1 cellular context compared by ENCODE assay signal in genomic region chr2:218658671-218659257, GRCh38.
TF ChIP-seq lines count a peak whose summit lies in the region.

No MANE protein-coding gene starts in this region.

TF ChIP-seq in HepG2, 621 proteins besides CTCF, POLR2A, EP300 and RAD21 (continued from another document):
- TF ChIP-seq ZNF609 (CRISPR knock-in tag; IDR thresholded peaks at IDR 0.05; ENCODE audit: borderline replicate concordance), result no peak
- TF ChIP-seq CREBL2 (CRISPR knock-in tag; IDR thresholded peaks at IDR 0.05; ENCODE audit: borderline replicate concordance), result no peak
- TF ChIP-seq ZNF510 (CRISPR knock-in tag; IDR thresholded peaks at IDR 0.05; ENCODE audit: low read depth), result 0 out of 2 replicates have a peak, but pooled peaks have one; percentile 23
- TF ChIP-seq ZNF672 (CRISPR knock-in tag; IDR thresholded peaks at IDR 0.05), result no peak
- TF ChIP-seq NFAT5 (CRISPR knock-in tag; IDR thresholded peaks at IDR 0.05), result peak; percentile 22; the same call in 1 of the 2 replicates
- no peak for TF ChIP-seq CBX5 (CRISPR knock-in tag; IDR thresholded peaks at IDR 0.05; ENCODE audit: borderline replicate concordance)
- no peak for TF ChIP-seq ZKSCAN5 (CRISPR knock-in tag; IDR thresholded peaks at IDR 0.05)
TF ChIP-seq in HepG2: peak in this region for 63.
